8 cellular contexts compared by ENCODE assay signal in genomic region chr12:131829795-131830334, GRCh38. TPM values are rescaled to one million over a fixed set of nuclear protein-coding genes. Genes with fewer than 3 reads are reported as not detected.
DNase-seq lines count a peak whose midpoint lies in the region; ATAC-seq and TF ChIP-seq lines count a peak whose summit lies in the region.

No MANE protein-coding gene starts in this region.

- CTCF ChIA-PET in AG04449 (lab: Yijun Ruan, JAX), result interaction anchor here (1.0 to 6.6 kb wide), 6 partner anchors 12 to 1012 kb away, joined by 3 to 72 read pairs (median 4); no protein-coding TSS in a partner anchor

- no peak for TF ChIP-seq CTCF in AG04449 (IDR thresholded peaks at IDR 0.05; ENCODE audit: insufficient read depth, low read length, missing control alignments)
- no peak for TF ChIP-seq CTCF in mucosa of descending colon (IDR thresholded peaks at IDR 0.05)

- H3K36me3 ChIP-seq in HUES64 (ENCODE audit: insufficient read depth, low read length), result no peaks in the 10 kb centered on the region
- H3K36me3 ChIP-seq in mucosa of descending colon (ENCODE audit: low read depth), result no peaks in the 10 kb centered on the region

- peak overlapping the region; percentile 67 for H3K9ac ChIP-seq in HUES64 (ENCODE audit: low read depth, low read length)

- peaks cover 37% of the 10 kb centered on the region for H3K27me3 ChIP-seq in HUES64 (ENCODE audit: insufficient read depth, low read length)

- H3K4me3 ChIP-seq in AG04449 (ENCODE audit: low read depth, low read length) (peak overlapping the region; percentile 70), HUES64 (ENCODE audit: low read length) (peak overlapping the region; percentile 62), mucosa of descending colon (no peak overlapping the region)

- ATAC-seq in mucosa of descending colon, result peak; percentile 2
- ATAC-seq in HG02981 (IDR thresholded peaks at IDR 0.05; ENCODE audit: unreplicated experiment), result no peak
- no peak for ATAC-seq in HG03135 (IDR thresholded peaks at IDR 0.05; ENCODE audit: unreplicated experiment)

- H3K4me1 ChIP-seq in HUES64 (ENCODE audit: insufficient read depth, low read length), result no peaks in the 10 kb centered on the region
- peaks cover 11% of the 10 kb centered on the region for H3K4me1 ChIP-seq in mucosa of descending colon (ENCODE audit: low read depth)

- DNase-seq in AG04449 (ENCODE audit: low read depth, low spot score), result no peak
- DNase-seq in ecto neural progenitor cell (ENCODE audit: low spot score), result peak; percentile 70
- DNase-seq in mucosa of descending colon, result peak in 1 of 3 donors; percentile 56
- no peak for DNase-seq in NCI-H1092 treated with DMSO at 0.1 percent for 48 hours (lab: John Stamatoyannopoulos, UW)
- DNase-seq in NCI-H774 (lab: John Stamatoyannopoulos, UW), result no peak

- H3K27ac ChIP-seq in HUES64 (ENCODE audit: low read depth, low read length), result no peak overlapping the region; the same call in 1 of the 2 replicates

- 7% methylated on average over 28 of the region's 28 CpGs for WGBS in HUES64

- H3K9me3 ChIP-seq in HUES64 (ENCODE audit: insufficient read depth, low read depth, low read length) (no peaks in the 10 kb centered on the region), mucosa of descending colon (no peaks in the 10 kb centered on the region)

- intact Hi-C loops in mucosa of descending colon (cut with DNase I, micrococcal nuclease), result no loop called here

- POLR2A ChIA-PET in AG04449 (lab: Yijun Ruan, JAX), result interaction anchor here (1.3 kb wide), 1 partner anchor 120 kb away, joined by 3 read pairs; the partner anchor contains the start of gene EP400

RNA-seq across cellular contexts. Expression of gene MMP17, which starts 1.7 kb away (rescaled TPM):
- 28.3 TPM for polyA plus RNA-seq in HUES64 (2013, experiment 1 of 2)
- 24.4 TPM for polyA plus RNA-seq in HUES64 (2013, experiment 2 of 2)
- 1 to 10 TPM; 1.1 to 5.3 (median 1.4) TPM for total RNA-seq in mucosa of descending colon
